In genomic region chr5:124661317-124662141, GRCh38 we compare ENCODE assay signal across 8 cellular contexts.
DNase-seq lines count a peak whose midpoint lies in the region; ATAC-seq and TF ChIP-seq lines count a peak whose summit lies in the region.

No MANE protein-coding gene starts in this region.

- no peak for TF ChIP-seq CTCF in HFFc6 (IDR thresholded peaks at IDR 0.05)

- H3K4me1 ChIP-seq in ectodermal cell (ENCODE audit: control insufficient read depth, insufficient read depth, low read length) (peaks cover 72% of the 10 kb centered on the region), mesodermal cell (ENCODE audit: control insufficient read depth, insufficient read depth, low read length, poor library complexity, severe bottlenecking) (peaks cover 92% of the 10 kb centered on the region)

- no peaks in the 10 kb centered on the region for H3K9me3 Mint-ChIP-seq in HFFc6

- peak overlapping the region; percentile 69 for H3K4me3 Mint-ChIP-seq in HFFc6

- WGBS in ectodermal cell, 2 experiments = 16 to 24% methylated on average over 6 to 7 of the region's 7 CpGs
- WGBS in mesodermal cell (ENCODE audit: insufficient coverage in 2 of 2), 2 experiments = 15 to 29% methylated on average over 1 to 4 of the region's 7 CpGs

- H3K36me3 Mint-ChIP-seq in HFFc6 (ENCODE audit: low read depth) = no peaks in the 10 kb centered on the region

- H3K27ac Mint-ChIP-seq in HFFc6 = peak overlapping the region; percentile 81

- ATAC-seq in HG03442 (IDR thresholded peaks at IDR 0.05; ENCODE audit: unreplicated experiment) = no peak

- no peaks in the 10 kb centered on the region for H3K9me3 ChIP-seq in ectodermal cell (ENCODE audit: control insufficient read depth, low read length)
- no peaks in the 10 kb centered on the region for H3K9me3 ChIP-seq in mesodermal cell (ENCODE audit: control insufficient read depth, low read length)

- DNase-seq in HFFc6 = peak; percentile 80
- DNase-seq in NCI-H748 (lab: John Stamatoyannopoulos, UW; ENCODE audit: unreplicated experiment) = peak; percentile 94
- DNase-seq in stimulated activated CD4-positive, alpha-beta T cell treated with anti-CD3 and anti-CD28 coated beads, Interleukin-2, amount 100 ng/mL, for 24 hours = no peak
- no peak for DNase-seq in activated CD4-positive, alpha-beta T cell treated with anti-CD3 and anti-CD28 coated beads, Interleukin-2, amount 50 U/mL, for 4 hours
- no peak for DNase-seq in activated CD8-positive, alpha-beta memory T cell treated with anti-CD3 and anti-CD28 coated beads for 24 hours

- no peak overlapping the region for H3K4me3 ChIP-seq in ectodermal cell (ENCODE audit: insufficient read depth, low read depth, low read length)
- no peak overlapping the region for H3K4me3 ChIP-seq in mesodermal cell (ENCODE audit: extremely low read depth, insufficient read depth, low read length, poor library complexity, severe bottlenecking)

- no peaks in the 10 kb centered on the region for H3K27me3 ChIP-seq in ectodermal cell (ENCODE audit: control insufficient read depth, insufficient read depth, low read length, poor library complexity, severe bottlenecking)

- H3K27ac ChIP-seq in ectodermal cell (ENCODE audit: insufficient read depth, low read depth, low read length, poor library complexity, severe bottlenecking) (peak overlapping the region; percentile 87), mesodermal cell (ENCODE audit: low read depth, low read length, severe bottlenecking) (peak overlapping the region; percentile 94)

- peaks cover 73% of the 10 kb centered on the region for H3K4me1 Mint-ChIP-seq in HFFc6 (ENCODE audit: low read depth)

- H3K36me3 ChIP-seq in ectodermal cell (ENCODE audit: control insufficient read depth, insufficient read depth, low read length) = peaks cover 5% of the 10 kb centered on the region
- H3K36me3 ChIP-seq in mesodermal cell (ENCODE audit: control insufficient read depth, insufficient read depth, low read length) = peaks cover 7% of the 10 kb centered on the region

- no peaks in the 10 kb centered on the region for H3K27me3 Mint-ChIP-seq in HFFc6 (ENCODE audit: insufficient read depth)

Comparison
In these comparisons a context has a peak if more than half of its experiments do, and no peak if none do; other contexts are left out.
1. DNase-seq: peak in HFFc6 (single experiment) and NCI-H748 (single experiment); none in stimulated activated CD4-positive, alpha-beta T cell treated with anti-CD3 and anti-CD28 coated beads, Interleukin-2, amount 100 ng/mL, for 24 hours (0 of 2), activated CD4-positive, alpha-beta T cell treated with anti-CD3 and anti-CD28 coated beads, Interleukin-2, amount 50 U/mL, for 4 hours (0 of 2) and activated CD8-positive, alpha-beta memory T cell treated with anti-CD3 and anti-CD28 coated beads for 24 hours (single experiment).